In genomic region chr12:2890388-2891239, GRCh38 we compare ENCODE assay signal across 1 cellular context.
TF ChIP-seq lines count a peak whose summit lies in the region.

Gene TULP3, plus strand, starts transcription at chr12:2890891. Its CDS starts 57 bp downstream, at chr12:2890948.

TF ChIP-seq in HepG2, 621 proteins besides CTCF, POLR2A, EP300 and RAD21 (continued from another document and continues in another):
- TF ChIP-seq LRRFIP1 (CRISPR knock-in tag; conservative IDR thresholded peaks at IDR 0.05) (no peak), TBL1XR1 (IDR thresholded peaks at IDR 0.05; ENCODE audit: borderline replicate concordance, low read length, partially characterized antibody) (no peak), HNF1A (IDR thresholded peaks at IDR 0.05; ENCODE audit: low read depth) (no peak), HNF1A (CRISPR knock-in tag; IDR thresholded peaks at IDR 0.05; ENCODE audit: borderline replicate concordance) (peak; percentile 56; the same call in 1 of the 2 replicates), ZHX1 (CRISPR knock-in tag; IDR thresholded peaks at IDR 0.05; ENCODE audit: low read depth) (peak; percentile 75), ZNF317 (CRISPR knock-in tag; IDR thresholded peaks at IDR 0.05) (no peak), RORA (CRISPR knock-in tag; IDR thresholded peaks at IDR 0.05) (no peak), ZBTB49 (CRISPR knock-in tag; IDR thresholded peaks at IDR 0.05; ENCODE audit: borderline replicate concordance) (no peak), AHR (CRISPR knock-in tag; IDR thresholded peaks at IDR 0.05) (no peak), ZBTB43 (CRISPR knock-in tag; conservative IDR thresholded peaks at IDR 0.05) (peak; percentile 87), USF2 (IDR thresholded peaks at IDR 0.05; ENCODE audit: low read depth, low read length) (no peak), USF2 (CRISPR knock-in tag; IDR thresholded peaks at IDR 0.05; ENCODE audit: borderline replicate concordance) (no peak), KMT2B (CRISPR knock-in tag; IDR thresholded peaks at IDR 0.05) (peak; percentile 58; the same call in 1 of the 2 replicates), ZNF776 (CRISPR knock-in tag; IDR thresholded peaks at IDR 0.05) (0 out of 2 replicates have a peak, but pooled peaks have one; percentile 53), ZMYM2 (CRISPR knock-in tag; IDR thresholded peaks at IDR 0.05) (no peak), HHEX (CRISPR knock-in tag; IDR thresholded peaks at IDR 0.05) (no peak), HDAC2 (CRISPR knock-in tag; IDR thresholded peaks at IDR 0.05) (no peak; the same call in 1 of the 2 replicates), ZBTB14 (CRISPR knock-in tag; IDR thresholded peaks at IDR 0.05) (no peak), THAP7 (CRISPR knock-in tag; IDR thresholded peaks at IDR 0.05) (peak; percentile 43; the same call in 1 of the 2 replicates), ZNF614 (CRISPR knock-in tag; IDR thresholded peaks at IDR 0.05; ENCODE audit: borderline replicate concordance) (no peak), ZNF773 (CRISPR knock-in tag; IDR thresholded peaks at IDR 0.05; ENCODE audit: borderline replicate concordance) (peak; percentile 78), NFKB2 (CRISPR knock-in tag; IDR thresholded peaks at IDR 0.05; ENCODE audit: borderline replicate concordance) (peak; percentile 80; the same call in 1 of the 2 replicates), ZNF557 (CRISPR knock-in tag; IDR thresholded peaks at IDR 0.05) (no peak), ZNF878 (CRISPR knock-in tag; IDR thresholded peaks at IDR 0.05) (peak; percentile 56; the same call in 1 of the 2 replicates), ISX (CRISPR knock-in tag; conservative IDR thresholded peaks at IDR 0.05) (no peak), SOX6 (IDR thresholded peaks at IDR 0.05) (no peak), SOX6 (CRISPR knock-in tag; IDR thresholded peaks at IDR 0.05) (0 out of 2 replicates have a peak, but pooled peaks have one; percentile 27), MIER2 (CRISPR knock-in tag; IDR thresholded peaks at IDR 0.05) (peak; percentile 11; the same call in 1 of the 2 replicates), HCFC1 (IDR thresholded peaks at IDR 0.05; ENCODE audit: low read depth, low read length) (no peak; the same call in 1 of the 2 replicates), SMAD3 (CRISPR knock-in tag; IDR thresholded peaks at IDR 0.05) (no peak), TMF1 (CRISPR knock-in tag; IDR thresholded peaks at IDR 0.05; ENCODE audit: low read depth) (0 out of 2 replicates have a peak, but pooled peaks have one; percentile 79), ZSCAN29 (CRISPR knock-in tag; conservative IDR thresholded peaks at IDR 0.05) (no peak), PHF20 (CRISPR knock-in tag; IDR thresholded peaks at IDR 0.05) (peak; percentile 44; the same call in 1 of the 2 replicates), MTA1 (CRISPR knock-in tag; IDR thresholded peaks at IDR 0.05; ENCODE audit: borderline replicate concordance) (peak; percentile 79; the same call in 1 of the 2 replicates), RARG (CRISPR knock-in tag; IDR thresholded peaks at IDR 0.05; ENCODE audit: low read depth) (no peak), ZNF18 (CRISPR knock-in tag; IDR thresholded peaks at IDR 0.05; ENCODE audit: insufficient replicate concordance) (peak; percentile 75), ZNF263 (CRISPR knock-in tag; IDR thresholded peaks at IDR 0.05) (no peak), ZKSCAN1 (IDR thresholded peaks at IDR 0.05; ENCODE audit: low read length) (no peak), RCOR2 (CRISPR knock-in tag; IDR thresholded peaks at IDR 0.05) (no peak), STAG1 (CRISPR knock-in tag; IDR thresholded peaks at IDR 0.05) (no peak), SP140L (CRISPR knock-in tag; IDR thresholded peaks at IDR 0.05; ENCODE audit: borderline replicate concordance) (no peak)
